In genomic region chr15:48928877-48929538, GRCh38 we compare ENCODE assay signal across 15 cellular contexts. TPM values are rescaled to one million over a fixed set of nuclear protein-coding genes. Genes with fewer than 3 reads are reported as not detected.
DNase-seq lines count a peak whose midpoint lies in the region; ATAC-seq and TF ChIP-seq lines count a peak whose summit lies in the region.
"Had no signal": no experiment of that assay in that cellular context is flagged by ENCODE, and none has a peak within 500 bp of the region (broad histone marks: within the 10 kb centered on the region; RNA-seq: fewer than 3 reads in every experiment).

No MANE protein-coding gene starts in this region.

- H3K4me3 ChIP-seq in NB4 (ENCODE audit: low read depth, low read length), result no peak overlapping the region
- H3K4me3 ChIP-seq: skin epidermis, suprapubic skin had no signal

- DNase-seq in HFFc6 (no peak), NB4 (ENCODE audit: low read depth) (peak; percentile 20), GM13976 (ENCODE audit: low spot score) (no peak), DMS53 (lab: John Stamatoyannopoulos, UW) (no peak), NCI-H1436 (lab: John Stamatoyannopoulos, UW) (no peak)
- DNase-seq in activated T-helper 2 cell treated with anti-CD3 and anti-CD28 coated beads, Interferon-gamma antibody, Interleukin-2, Interleukin-4, amounts not matched to agents 10 μg/mL and 5 μg/mL and 100 μg/mL, durations not matched to agents 14 hours and 24 hours and 36 hours (ENCODE audit: low spot score), result peak; percentile 24
- DNase-seq in stimulated activated CD4-positive, alpha-beta T cell treated with anti-CD3 and anti-CD28 coated beads, Interleukin-1b, Interleukin-23, amount 100 ng/mL, for 4 hours (ENCODE audit: low read depth in 2 of 2), result peak; percentile 7 to 8
- DNase-seq: effector memory CD8-positive, alpha-beta T cell; naive thymus-derived CD8-positive, alpha-beta T cell; NCI-H1930; T-helper 9 cell had no signal

- H3K9me3 Mint-ChIP-seq in HFFc6, result no peaks in the 10 kb centered on the region
- no peaks in the 10 kb centered on the region for H3K9me3 Mint-ChIP-seq in activated T-helper 2 cell treated with anti-CD3 and anti-CD28 coated beads, Interferon-gamma antibody, Interleukin-2, Interleukin-4, amounts not matched to agents 10 μg/mL and 5 μg/mL and 100 μg/mL, durations not matched to agents 14 hours and 24 hours and 36 hours
- H3K9me3 Mint-ChIP-seq: CD4-positive, CD25-positive, alpha-beta regulatory T cell; effector memory CD8-positive, alpha-beta T cell; naive thymus-derived CD8-positive, alpha-beta T cell had no signal

- peak overlapping the region; percentile 48 for H3K27ac Mint-ChIP-seq in HFFc6
- H3K27ac Mint-ChIP-seq in activated T-helper 2 cell treated with anti-CD3 and anti-CD28 coated beads, Interferon-gamma antibody, Interleukin-2, Interleukin-4, amounts not matched to agents 10 μg/mL and 5 μg/mL and 100 μg/mL, durations not matched to agents 14 hours and 24 hours and 36 hours, result peak overlapping the region; percentile 92
- H3K27ac Mint-ChIP-seq: CD4-positive, CD25-positive, alpha-beta regulatory T cell; effector memory CD8-positive, alpha-beta T cell; naive thymus-derived CD8-positive, alpha-beta T cell had no signal

- in situ Hi-C loops in GM13976 (cut with MboI; ENCODE audit: low sequenced_read_pairs, unreplicated experiment), result no loop called here

- H3K4me3 Mint-ChIP-seq in HFFc6, result no peak overlapping the region
- H3K4me3 Mint-ChIP-seq in activated T-helper 2 cell treated with anti-CD3 and anti-CD28 coated beads, Interferon-gamma antibody, Interleukin-2, Interleukin-4, amounts not matched to agents 10 μg/mL and 5 μg/mL and 100 μg/mL, durations not matched to agents 14 hours and 24 hours and 36 hours (ENCODE audit: low read depth), result peak overlapping the region; percentile 6
- H3K4me3 Mint-ChIP-seq: CD4-positive, CD25-positive, alpha-beta regulatory T cell; effector memory CD8-positive, alpha-beta T cell; naive thymus-derived CD8-positive, alpha-beta T cell had no signal

- peaks cover 6% of the 10 kb centered on the region for H3K36me3 Mint-ChIP-seq in HFFc6 (ENCODE audit: low read depth)
- peaks cover 37% of the 10 kb centered on the region for H3K36me3 Mint-ChIP-seq in activated T-helper 2 cell treated with anti-CD3 and anti-CD28 coated beads, Interferon-gamma antibody, Interleukin-2, Interleukin-4, amounts not matched to agents 10 μg/mL and 5 μg/mL and 100 μg/mL, durations not matched to agents 14 hours and 24 hours and 36 hours (ENCODE audit: low read depth)
- H3K36me3 Mint-ChIP-seq: CD4-positive, CD25-positive, alpha-beta regulatory T cell; naive thymus-derived CD8-positive, alpha-beta T cell had no signal

- no peak for TF ChIP-seq POLR2A in NB4 (IDR thresholded peaks at IDR 0.05; ENCODE audit: extremely low read depth, insufficient read length)

- no peak for ATAC-seq in HG03469 (IDR thresholded peaks at IDR 0.05; ENCODE audit: unreplicated experiment)
- ATAC-seq: effector memory CD8-positive, alpha-beta T cell; naive thymus-derived CD8-positive, alpha-beta T cell had no signal

- peaks cover 2% of the 10 kb centered on the region; the same call in 1 of the 2 replicates for H3K27me3 Mint-ChIP-seq in HFFc6 (ENCODE audit: insufficient read depth)
- H3K27me3 Mint-ChIP-seq in activated T-helper 2 cell treated with anti-CD3 and anti-CD28 coated beads, Interferon-gamma antibody, Interleukin-2, Interleukin-4, amounts not matched to agents 10 μg/mL and 5 μg/mL and 100 μg/mL, durations not matched to agents 14 hours and 24 hours and 36 hours (ENCODE audit: low read depth), result no peaks in the 10 kb centered on the region

- TF ChIP-seq CTCF in HFFc6 (IDR thresholded peaks at IDR 0.05) (no peak), NB4 (IDR thresholded peaks at IDR 0.05; ENCODE audit: low read depth, low read length) (no peak), GM13976 (IDR thresholded peaks at IDR 0.05; ENCODE audit: borderline replicate concordance, control extremely low read depth, extremely low read depth, insufficient read depth, missing control alignments) (no peak)

- intact Hi-C loops in activated T-helper 2 cell treated with anti-CD3 and anti-CD28 coated beads, Interferon-gamma antibody, Interleukin-2, Interleukin-4, amounts not matched to agents 10 μg/mL and 5 μg/mL and 100 μg/mL, durations not matched to agents 14 hours and 24 hours and 36 hours (cut with micrococcal nuclease), result loop anchor here (1.0 to 5.0 kb wide), 6 partner anchors 11 to 1208 kb away; no protein-coding TSS in a partner anchor

- H3K4me1 Mint-ChIP-seq in HFFc6 (ENCODE audit: low read depth), result peaks cover 63% of the 10 kb centered on the region
- peaks cover 77% of the 10 kb centered on the region for H3K4me1 Mint-ChIP-seq in activated T-helper 2 cell treated with anti-CD3 and anti-CD28 coated beads, Interferon-gamma antibody, Interleukin-2, Interleukin-4, amounts not matched to agents 10 μg/mL and 5 μg/mL and 100 μg/mL, durations not matched to agents 14 hours and 24 hours and 36 hours (ENCODE audit: low read depth)
- H3K4me1 Mint-ChIP-seq: naive thymus-derived CD8-positive, alpha-beta T cell had no signal

RNA-seq across cellular contexts. Expression of gene SHC4, which starts 34.7 kb away (rescaled TPM):
- total RNA-seq in HFFc6 (2021; fragmentation: NEBNext Ultra II Directional; extraction: Animal tissue kit (Norgen Biotek cat#: 25700)), result 1 to 10 TPM; 2.1 to 4.2 (median 3.5) TPM
- total RNA-seq in activated T-helper 2 cell treated with anti-CD3 and anti-CD28 coated beads, Interferon-gamma antibody, Interleukin-2, Interleukin-4, amounts not matched to agents 10 μg/mL and 5 μg/mL and 100 μg/mL, durations not matched to agents 14 hours and 24 hours and 36 hours, result 8.3 and 8.9 TPM in 2 replicates
- total RNA-seq: CD4-positive, CD25-positive, alpha-beta regulatory T cell; naive thymus-derived CD8-positive, alpha-beta T cell had no signal

RNA-seq across cellular contexts. Expression of gene EID1, which starts 51.1 kb away (rescaled TPM):
- total RNA-seq in HFFc6 (2021; fragmentation: NEBNext Ultra II Directional; extraction: Animal tissue kit (Norgen Biotek cat#: 25700)), result 100 to 1,000 TPM; 218 to 281 (median 242) TPM
- 168 and 202 TPM in 2 replicates for total RNA-seq in activated T-helper 2 cell treated with anti-CD3 and anti-CD28 coated beads, Interferon-gamma antibody, Interleukin-2, Interleukin-4, amounts not matched to agents 10 μg/mL and 5 μg/mL and 100 μg/mL, durations not matched to agents 14 hours and 24 hours and 36 hours

Comparison
In these comparisons a context has a peak if more than half of its experiments do, and no peak if none do; other contexts are left out.
1. DNase-seq: peak in NB4 (single experiment), activated T-helper 2 cell treated with anti-CD3 and anti-CD28 coated beads, Interferon-gamma antibody, Interleukin-2, Interleukin-4, amounts not matched to agents 10 μg/mL and 5 μg/mL and 100 μg/mL, durations not matched to agents 14 hours and 24 hours and 36 hours (single experiment) and stimulated activated CD4-positive, alpha-beta T cell treated with anti-CD3 and anti-CD28 coated beads, Interleukin-1b, Interleukin-23, amount 100 ng/mL, for 4 hours (2 of 2); none in HFFc6 (single experiment), GM13976 (single experiment), DMS53 (single experiment) and NCI-H1436 (single experiment).